ENCODE assay signal across 2 cellular contexts in the genomic region with DNA sequence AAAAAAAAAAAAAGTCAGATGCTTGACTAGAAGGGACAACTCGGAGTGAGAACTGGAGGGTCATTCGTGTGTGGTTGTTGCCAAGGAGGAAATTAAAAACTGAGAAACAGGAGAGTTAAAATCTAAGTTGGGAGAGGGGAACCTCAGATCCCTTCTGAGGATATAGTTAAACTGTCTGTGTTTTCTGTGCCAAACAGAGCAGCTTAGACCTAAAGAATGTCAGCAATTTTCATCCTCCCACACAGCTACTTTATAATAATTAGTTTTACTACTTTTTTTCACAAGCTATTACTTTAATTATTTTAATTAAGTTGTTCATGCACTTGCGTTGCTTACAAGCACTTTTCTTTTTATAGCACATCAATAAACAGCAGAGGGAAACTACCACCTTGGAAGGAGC.
TF ChIP-seq lines count a peak whose summit lies in the region.

No MANE protein-coding gene starts in this region.

TF ChIP-seq in GM23338, 12 proteins besides CTCF, POLR2A, EP300 and RAD21 (continued from another document):
- TF ChIP-seq ZNF114 (CRISPR knock-in tag; IDR thresholded peaks at IDR 0.05) (no peak), ZNF331 (CRISPR knock-in tag; IDR thresholded peaks at IDR 0.05; ENCODE audit: low read depth) (no peak), POLR2AphosphoS5 (IDR thresholded peaks at IDR 0.05; ENCODE audit: low read depth) (no peak), EZH2 (IDR thresholded peaks at IDR 0.05; ENCODE audit: low read depth, unreplicated experiment) (no peak), REST (IDR thresholded peaks at IDR 0.05; ENCODE audit: unreplicated experiment) (no peak), ETS1 (IDR thresholded peaks at IDR 0.05) (no peak), STAT1 (IDR thresholded peaks at IDR 0.05; ENCODE audit: unreplicated experiment) (no peak)

TF ChIP-seq in GM12878, 131 proteins besides CTCF, POLR2A, EP300 and RAD21 (continued from another document):
- TF ChIP-seq SMARCA5 (IDR thresholded peaks at IDR 0.05): no peak
- no peak for TF ChIP-seq TARDBP (IDR thresholded peaks at IDR 0.05; ENCODE audit: borderline replicate concordance)
- TF ChIP-seq CHD4 (IDR thresholded peaks at IDR 0.05): no peak
- TF ChIP-seq CHD1 (IDR thresholded peaks at IDR 0.05; ENCODE audit: low read depth, low read length): no peak
- no peak for TF ChIP-seq FOXK2 (IDR thresholded peaks at IDR 0.05)
- TF ChIP-seq MYC (IDR thresholded peaks at IDR 0.05; ENCODE audit: insufficient read depth, insufficient read length, insufficient replicate concordance, low read length, severe bottlenecking): no peak
- TF ChIP-seq CBFB (IDR thresholded peaks at IDR 0.05; ENCODE audit: low read depth): no peak
- TF ChIP-seq, protein P1, sequence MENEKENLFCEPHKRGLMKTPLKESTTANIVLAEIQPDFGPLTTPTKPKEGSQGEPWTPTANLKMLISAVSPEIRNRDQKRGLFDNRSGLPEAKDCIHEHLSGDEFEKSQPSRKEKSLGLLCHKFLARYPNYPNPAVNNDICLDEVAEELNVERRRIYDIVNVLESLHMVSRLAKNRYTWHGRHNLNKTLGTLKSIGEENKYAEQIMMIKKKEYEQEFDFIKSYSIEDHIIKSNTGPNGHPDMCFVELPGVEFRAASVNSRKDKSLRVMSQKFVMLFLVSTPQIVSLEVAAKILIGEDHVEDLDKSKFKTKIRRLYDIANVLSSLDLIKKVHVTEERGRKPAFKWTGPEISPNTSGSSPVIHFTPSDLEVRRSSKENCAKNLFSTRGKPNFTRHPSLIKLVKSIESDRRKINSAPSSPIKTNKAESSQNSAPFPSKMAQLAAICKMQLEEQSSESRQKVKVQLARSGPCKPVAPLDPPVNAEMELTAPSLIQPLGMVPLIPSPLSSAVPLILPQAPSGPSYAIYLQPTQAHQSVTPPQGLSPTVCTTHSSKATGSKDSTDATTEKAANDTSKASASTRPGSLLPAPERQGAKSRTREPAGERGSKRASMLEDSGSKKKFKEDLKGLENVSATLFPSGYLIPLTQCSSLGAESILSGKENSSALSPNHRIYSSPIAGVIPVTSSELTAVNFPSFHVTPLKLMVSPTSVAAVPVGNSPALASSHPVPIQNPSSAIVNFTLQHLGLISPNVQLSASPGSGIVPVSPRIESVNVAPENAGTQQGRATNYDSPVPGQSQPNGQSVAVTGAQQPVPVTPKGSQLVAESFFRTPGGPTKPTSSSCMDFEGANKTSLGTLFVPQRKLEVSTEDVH (IDR thresholded peaks at IDR 0.05; ENCODE audit: low read depth, partially characterized antibody): no peak
- TF ChIP-seq STAT1 (conservative IDR thresholded peaks at IDR 0.05): no peak
TF ChIP-seq in GM12878: peak in this region for 0.
